In the genomic region with DNA sequence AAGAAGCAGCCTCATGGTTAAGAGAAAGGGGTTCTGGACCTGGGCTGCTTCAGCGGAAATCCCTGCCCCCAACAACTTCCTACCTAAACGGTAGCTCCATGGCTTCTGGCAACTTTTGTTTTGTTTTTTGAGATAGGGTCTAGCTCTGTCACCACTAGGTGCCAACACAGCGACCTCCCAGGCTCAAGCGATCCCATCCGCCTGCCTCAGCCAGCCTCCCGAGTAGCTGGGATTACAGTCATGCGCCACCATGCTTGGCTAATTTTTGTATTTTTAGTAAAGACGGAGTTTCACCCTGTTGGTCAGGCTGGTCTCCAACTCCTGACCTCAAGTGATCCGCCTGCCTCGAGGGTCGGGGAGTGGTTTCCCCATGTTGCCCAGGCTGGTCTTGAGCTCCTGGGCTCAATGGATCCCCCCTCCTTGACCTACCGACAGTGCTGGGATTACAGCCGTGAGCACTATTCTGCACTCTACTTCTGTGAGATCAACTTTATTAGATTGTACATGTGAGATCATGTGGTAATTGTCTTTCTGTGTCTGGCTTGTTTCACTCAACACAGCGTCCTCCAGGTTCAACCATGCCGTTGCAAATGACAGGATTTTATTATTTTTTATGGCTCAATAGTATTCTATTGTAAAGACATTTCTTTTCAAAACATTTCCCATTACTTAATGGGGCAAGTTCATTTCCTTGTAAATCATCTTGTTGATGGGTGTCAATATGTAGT, we compare ENCODE assay signal across 8 cellular contexts. TPM values are rescaled to one million over a fixed set of nuclear protein-coding genes. Genes with fewer than 3 reads are reported as not detected.
DNase-seq lines count a peak whose midpoint lies in the region; ATAC-seq and TF ChIP-seq lines count a peak whose summit lies in the region.

No MANE protein-coding gene starts in this region.

- 45% methylated on average over 14 of the region's 15 CpGs for WGBS in esophagus muscularis mucosa

- no peak for TF ChIP-seq CTCF in esophagus muscularis mucosa (IDR thresholded peaks at IDR 0.05)
- TF ChIP-seq CTCF in parathyroid adenoma (IDR thresholded peaks at IDR 0.05), result no peak

- H3K27ac Mint-ChIP-seq in stimulated activated naive CD8-positive, alpha-beta T cell treated with anti-CD3 and anti-CD28 coated beads, Interleukin-15, Interleukin-2, amounts not matched to agents 100 ng/mL and 50 ng/mL, for 24 hours, result no peak overlapping the region
- H3K27ac Mint-ChIP-seq in T-cell, result peak overlapping the region in 1 of 2 donors; percentile 89

- H3K36me3 ChIP-seq in esophagus muscularis mucosa, result no peaks in the 10 kb centered on the region
- no peaks in the 10 kb centered on the region for H3K36me3 ChIP-seq in parathyroid adenoma (ENCODE audit: control insufficient read depth, insufficient read depth, low read length)

- H3K9me3 Mint-ChIP-seq in stimulated activated naive CD8-positive, alpha-beta T cell treated with anti-CD3 and anti-CD28 coated beads, Interleukin-15, Interleukin-2, amounts not matched to agents 100 ng/mL and 50 ng/mL, for 24 hours, result no peaks in the 10 kb centered on the region
- no peaks in the 10 kb centered on the region for H3K9me3 Mint-ChIP-seq in T-cell

- peaks cover 32% of the 10 kb centered on the region for H3K4me1 Mint-ChIP-seq in stimulated activated naive CD8-positive, alpha-beta T cell treated with anti-CD3 and anti-CD28 coated beads, Interleukin-15, Interleukin-2, amounts not matched to agents 100 ng/mL and 50 ng/mL, for 24 hours (ENCODE audit: low read depth)
- peaks cover 35 to 47% (median 38%) of the 10 kb centered on the region in 3 donors for H3K4me1 Mint-ChIP-seq in T-cell

- H3K4me1 ChIP-seq in esophagus muscularis mucosa (peaks cover 12 to 32% (median 23%) of the 10 kb centered on the region in 4 donors), parathyroid adenoma (no peaks in the 10 kb centered on the region)

- intact Hi-C loops in esophagus muscularis mucosa (cut with DNase I), result loop anchor here (5.0 kb wide), 1 partner anchor 53 kb away; no protein-coding TSS in a partner anchor

- CTCF ChIA-PET in T-cell (lab: Charles Lee), result interaction anchor here in 1 of 2 donors (1.1 kb wide), 1 partner anchor 28 kb away, joined by 3 read pairs; no protein-coding TSS in a partner anchor

- H3K79me2 ChIP-seq in parathyroid adenoma, result peaks cover 3% of the 10 kb centered on the region

- TF ChIP-seq EP300 in esophagus muscularis mucosa (IDR thresholded peaks at IDR 0.05), result no peak

- POLR2A ChIA-PET in T-cell (lab: Charles Lee), result interaction anchor here in 1 of 2 donors (0.6 kb wide), 1 partner anchor 9 kb away, joined by 4 read pairs; no protein-coding TSS in a partner anchor

- no peaks in the 10 kb centered on the region for H3K27me3 ChIP-seq in esophagus muscularis mucosa
- no peaks in the 10 kb centered on the region for H3K27me3 ChIP-seq in parathyroid adenoma (ENCODE audit: control insufficient read depth, insufficient read depth, low read length)

- no peak for ATAC-seq in stimulated activated naive CD8-positive, alpha-beta T cell treated with anti-CD3 and anti-CD28 coated beads, Interleukin-15, Interleukin-2, amounts not matched to agents 100 U/mL and 50 U/mL, for 24 hours
- peak in 1 of 4 experiments; percentile 32 for ATAC-seq in T-cell (replicated peaks in 1 of 4)

- peak overlapping the region; percentile 86 for H3K4me2 ChIP-seq in parathyroid adenoma (ENCODE audit: low read length)

- H3K9ac ChIP-seq in parathyroid adenoma, result no peak overlapping the region

- peak overlapping the region; percentile 51 for H2AFZ ChIP-seq in parathyroid adenoma

- no peak for TF ChIP-seq POLR2A in esophagus muscularis mucosa (IDR thresholded peaks at IDR 0.05; ENCODE audit: low read depth)

- H3K27me3 Mint-ChIP-seq in stimulated activated naive CD8-positive, alpha-beta T cell treated with anti-CD3 and anti-CD28 coated beads, Interleukin-15, Interleukin-2, amounts not matched to agents 100 ng/mL and 50 ng/mL, for 24 hours, result no peaks in the 10 kb centered on the region
- peaks cover 0 to 2% of the 10 kb centered on the region in 2 donors for H3K27me3 Mint-ChIP-seq in T-cell

- H3K27ac ChIP-seq in esophagus muscularis mucosa (replicated peaks in 1 of 4) (no peak overlapping the region), parathyroid adenoma (no peak overlapping the region)

- peak overlapping the region; percentile 97 for H3K4me3 Mint-ChIP-seq in stimulated activated naive CD8-positive, alpha-beta T cell treated with anti-CD3 and anti-CD28 coated beads, Interleukin-15, Interleukin-2, amounts not matched to agents 100 ng/mL and 50 ng/mL, for 24 hours
- peak overlapping the region; percentile 95 to 100 (median 95) for H3K4me3 Mint-ChIP-seq in T-cell

- no peak for DNase-seq in stimulated activated naive CD8-positive, alpha-beta T cell treated with anti-CD3 and anti-CD28 coated beads, Interleukin-15, Interleukin-2, amounts not matched to agents 100 U/mL and 50 U/mL, for 24 hours
- peak in 9 of 34 experiments; percentile 4 to 20 (median 12) for DNase-seq in T-cell
- DNase-seq in esophagus muscularis mucosa (ENCODE audit: extremely low spot score), result no peak
- DNase-seq in NCI-H128 (lab: John Stamatoyannopoulos, UW; ENCODE audit: unreplicated experiment), result no peak
- no peak for DNase-seq in activated CD4-positive, CD25-positive, alpha-beta regulatory T cell treated with anti-CD3 and anti-CD28 coated beads, Interleukin-2, amount 50 U/mL, for 72 hours
- DNase-seq in DMS 273 treated with DMSO at 0.1 percent for 48 hours (lab: John Stamatoyannopoulos, UW), result no peak

- H3K9me3 ChIP-seq in esophagus muscularis mucosa (no peaks in the 10 kb centered on the region), parathyroid adenoma (ENCODE audit: control insufficient read depth, low read length) (no peaks in the 10 kb centered on the region)

- H3K4me3 ChIP-seq in esophagus muscularis mucosa, result peak overlapping the region; percentile 73 to 98 (median 93)
- peak overlapping the region; percentile 89 for H3K4me3 ChIP-seq in parathyroid adenoma (ENCODE audit: low read depth, low read length)

- peaks cover 9% of the 10 kb centered on the region for H3K36me3 Mint-ChIP-seq in stimulated activated naive CD8-positive, alpha-beta T cell treated with anti-CD3 and anti-CD28 coated beads, Interleukin-15, Interleukin-2, amounts not matched to agents 100 ng/mL and 50 ng/mL, for 24 hours (ENCODE audit: low read depth)
- peaks cover 7% of the 10 kb centered on the region for H3K36me3 Mint-ChIP-seq in T-cell

RNA-seq across cellular contexts. Expression of a gene that starts 1.3 kb away (rescaled TPM):
- total RNA-seq in T-cell (10 to 100 TPM in 3 of 5 donors, 1 to 10 TPM in 2; 4.8 to 14.3 (median 12.3) TPM), esophagus muscularis mucosa (10 to 100 TPM in 3 of 4 donors, 1 to 10 TPM in 1; 8.3 to 13.3 (median 10.5) TPM)

RNA-seq across cellular contexts. Expression of a gene that starts 56.9 kb away (rescaled TPM):
- total RNA-seq in T-cell (under 1 TPM in 4 of 5 donors, not detected in 1; 0.07 to 0.13 (median 0.10) TPM), esophagus muscularis mucosa (not detected)
